In the genomic region with DNA sequence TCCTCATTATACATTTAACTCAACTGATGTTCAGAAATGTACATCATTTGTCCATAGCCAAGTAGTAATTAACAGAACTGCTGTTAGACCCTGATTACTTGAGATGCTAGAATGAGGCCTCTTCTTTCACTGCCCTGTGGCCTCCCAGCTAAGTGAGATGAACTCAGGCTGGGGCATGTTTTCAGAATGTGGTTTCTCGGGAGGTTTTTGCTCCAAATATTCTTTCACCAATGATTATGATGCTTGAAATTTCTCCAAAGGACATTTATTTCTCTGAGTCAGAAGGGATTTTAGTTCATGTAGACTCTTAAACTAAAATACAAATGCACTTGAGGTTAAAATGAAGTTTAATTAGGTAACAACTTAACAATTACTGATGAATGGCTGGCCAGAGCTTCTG, we compare ENCODE assay signal across 1 cellular context.
TF ChIP-seq lines count a peak whose summit lies in the region.

No MANE protein-coding gene starts in this region.

TF ChIP-seq in IMR-90, 13 proteins besides CTCF, POLR2A, EP300 and RAD21 (continued from another document):
- TF ChIP-seq CEBPB (IDR thresholded peaks at IDR 0.05; ENCODE audit: low read depth, low read length), result no peak
- no peak for TF ChIP-seq CHD1 (IDR thresholded peaks at IDR 0.05; ENCODE audit: low read depth, low read length)
- TF ChIP-seq RFX5 (IDR thresholded peaks at IDR 0.05; ENCODE audit: low read depth, low read length), result no peak
